Comparison of ENCODE assay signal across 1 cellular context in genomic region chrX:7654316-7654715, GRCh38.
TF ChIP-seq lines count a peak whose summit lies in the region.

No MANE protein-coding gene starts in this region.

TF ChIP-seq in H1, 55 proteins besides CTCF, POLR2A, EP300 and RAD21 (continued from another document):
- no peak for TF ChIP-seq MAFK (IDR thresholded peaks at IDR 0.05; ENCODE audit: low read depth, low read length)
- TF ChIP-seq SUZ12 (IDR thresholded peaks at IDR 0.05; ENCODE audit: low read length) = no peak
- no peak for TF ChIP-seq GABPA (IDR thresholded peaks at IDR 0.05; ENCODE audit: borderline replicate concordance, insufficient read depth, low read length)
- no peak for TF ChIP-seq CHD7 (IDR thresholded peaks at IDR 0.05; ENCODE audit: insufficient replicate concordance, low read length)
- no peak for TF ChIP-seq TBP (IDR thresholded peaks at IDR 0.05; ENCODE audit: low read depth, low read length)
- no peak for TF ChIP-seq CEBPB (IDR thresholded peaks at IDR 0.05; ENCODE audit: low read depth, low read length)
TF ChIP-seq in H1: peak in this region for 0.
